In genomic region chr5:38621840-38622513, GRCh38 we compare ENCODE assay signal across 24 cellular contexts.
DNase-seq lines count a peak whose midpoint lies in the region; ATAC-seq, FAIRE-seq and TF ChIP-seq lines count a peak whose summit lies in the region.
"Had no signal": no experiment of that assay in that cellular context is flagged by ENCODE, and none has a peak within 500 bp of the region (broad histone marks: within the 10 kb centered on the region; RNA-seq: fewer than 3 reads in every experiment).

No MANE protein-coding gene starts in this region.

- H3K9me3 ChIP-seq in A673 (ENCODE audit: low read depth, low read length, poor library complexity, severe bottlenecking): peaks cover 20% of the 10 kb centered on the region
- no peaks in the 10 kb centered on the region for H3K9me3 ChIP-seq in K562 (replicated peaks; ENCODE audit: control insufficient read depth, insufficient read depth, low read depth, low read length)

- no peaks in the 10 kb centered on the region for H4K20me1 ChIP-seq in K562 (replicated peaks; ENCODE audit: control insufficient read depth, insufficient read depth, low read length)

- no peak overlapping the region for H3K27ac ChIP-seq in A673 (ENCODE audit: low read depth, low read length, poor library complexity, severe bottlenecking)
- H3K27ac ChIP-seq in K562 (ENCODE audit: extremely low read depth, low read depth, low read length): no peak overlapping the region
- H3K27ac ChIP-seq: A549, Peyer's patch had no signal

- H3K27me3 ChIP-seq in A673 (replicated peaks; ENCODE audit: insufficient read depth, low read depth, low read length, poor library complexity) (no peaks in the 10 kb centered on the region), K562 (ENCODE audit: control insufficient read depth in 2 of 2, insufficient read depth in 2 of 2, low read length in 2 of 2) (no peaks in the 10 kb centered on the region)
- H3K27me3 ChIP-seq: Peyer's patch had no signal

- POLR2A ChIA-PET in A673 (lab: Charles Lee; ENCODE audit: low non-redundant PET): interaction anchor here (0.6 kb wide), 1 partner anchor 25 kb away, joined by 5 read pairs; no protein-coding TSS in a partner anchor
- POLR2A ChIA-PET in K562 (lab: Yijun Ruan, JAX): interaction anchor here (0.8 to 1.7 kb wide), 4 partner anchors 9 to 20 kb away, joined by 3 to 8 read pairs (median 4); no protein-coding TSS in a partner anchor

- WGBS in K562 (ENCODE audit: insufficient coverage, low coverage, missing lambda C conversion rate): 7% methylated on average over 3 of the region's 3 CpGs

- TF ChIP-seq RAD21 in K562 (CRISPR knock-in tag; conservative IDR thresholded peaks at IDR 0.05 in 1 of 2, IDR thresholded peaks at IDR 0.05 in 1 of 2): no peak

- peak; percentile 48 for FAIRE-seq in K562 (lab: Jason Lieb, UNC)
- FAIRE-seq: A549, G401.6, GM12878 had no signal

- peak overlapping the region; percentile 65 for H3K27ac Mint-ChIP-seq in mesothelial cell of epicardium
- H3K27ac Mint-ChIP-seq: CD4-positive, alpha-beta memory T cell; GM23338; H9 had no signal

- in situ Hi-C loops in K562 (cut with MboI): no loop called here

- no peak for TF ChIP-seq POLR2A in K562 (conservative IDR thresholded peaks at IDR 0.05)

- H3K9ac ChIP-seq in K562 (ENCODE audit: insufficient read depth in 1 of 2, low read depth in 2 of 2, low read length in 2 of 2): no peak overlapping the region

- peaks cover 32% of the 10 kb centered on the region for H3K9me3 Mint-ChIP-seq in mesothelial cell of epicardium

- H3K4me1 ChIP-seq in A673 (ENCODE audit: insufficient read depth, low read length, poor library complexity, severe bottlenecking): peaks cover 18% of the 10 kb centered on the region
- no peaks in the 10 kb centered on the region; a peak in 1 of 5 replicates for H3K4me1 ChIP-seq in K562 (replicated peaks in 1 of 2; ENCODE audit: control insufficient read depth in 2 of 2, insufficient read depth in 2 of 2, low read length in 2 of 2)
- H3K4me1 ChIP-seq: A549, Peyer's patch had no signal

- H2AFZ ChIP-seq in K562 (ENCODE audit: low read depth, low read length): no peak overlapping the region
- H2AFZ ChIP-seq: GM23338 had no signal

- H3K4me2 ChIP-seq in K562 (ENCODE audit: insufficient read depth, low read length): no peak overlapping the region
- H3K4me2 ChIP-seq: A549, GM23338 had no signal

- H3K4me1 Mint-ChIP-seq in mesothelial cell of epicardium: peaks cover 25% of the 10 kb centered on the region
- H3K4me1 Mint-ChIP-seq: CD4-positive, alpha-beta memory T cell; GM23338; H9 had no signal

- no peak overlapping the region for H3K4me3 Mint-ChIP-seq in mesothelial cell of epicardium
- H3K4me3 Mint-ChIP-seq: CD4-positive, alpha-beta memory T cell; GM23338; H9 had no signal

- intact Hi-C loops in A673 (cut with micrococcal nuclease; ENCODE audit: unreplicated experiment): no loop called here
- intact Hi-C loops in K562 (cut with micrococcal nuclease): no loop called here

- H3K4me3 ChIP-seq in A673 (ENCODE audit: low read depth, low read length, poor library complexity, severe bottlenecking): no peak overlapping the region
- no peak overlapping the region for H3K4me3 ChIP-seq in K562
- H3K4me3 ChIP-seq: A549, GM12878, GM23338, Peyer's patch had no signal

- BruUV-seq in A673 (replicated peaks; lab: Mats Ljungman, UMichigan): no TSS peak
- no TSS peak for BruUV-seq in K562 (replicated peaks; lab: Mats Ljungman, UMichigan)

- DNase-seq in A673 (ENCODE audit: low spot score) (peak; percentile 24), NCI-H82 (lab: John Stamatoyannopoulos, UW) (peak; percentile 38), K562 (ENCODE audit: extremely low read depth in 1 of 4, low spot score in 3 of 4) (no peak), mesothelial cell of epicardium (ENCODE audit: low spot score in 2 of 2, unreplicated experiment in 2 of 2) (no peak), NCI-H2107 treated with DMSO at 0.1 percent for 48 hours (lab: John Stamatoyannopoulos, UW; ENCODE audit: unreplicated experiment) (no peak)
- DNase-seq: C1 segment of cervical spinal cord; CD4-positive, alpha-beta memory T cell; COR-L47; H9; KBM-7; NCI-H1105 treated with DMSO at 0.1 percent for 48 hours; NCI-H146; NCI-H1930; NCI-H2107; NCI-H446; NCI-H524 treated with DMSO at 0.1 percent for 48 hours; NCI-H774; Peyer's patch had no signal

- no peaks in the 10 kb centered on the region for H3K27me3 Mint-ChIP-seq in mesothelial cell of epicardium (ENCODE audit: low read depth)

- TF ChIP-seq CTCF in A673 (conservative IDR thresholded peaks at IDR 0.05; ENCODE audit: low read depth, low read length) (no peak), K562 (IDR thresholded peaks at IDR 0.05 in 2 of 3, conservative IDR thresholded peaks at IDR 0.05 in 1 of 3; ENCODE audit: insufficient read depth in 2 of 3, low read depth in 1 of 3, low read length in 3 of 3) (no peak), mesothelial cell of epicardium (IDR thresholded peaks at IDR 0.05; ENCODE audit: unreplicated experiment) (no peak)

- H3K36me3 ChIP-seq in A673 (ENCODE audit: insufficient read depth, low read length, poor library complexity, severe bottlenecking) (no peaks in the 10 kb centered on the region), K562 (ENCODE audit: control insufficient read depth, insufficient read depth, low read length) (no peaks in the 10 kb centered on the region)
- H3K36me3 ChIP-seq: Peyer's patch had no signal

- peaks cover 17% of the 10 kb centered on the region for H3K36me3 Mint-ChIP-seq in mesothelial cell of epicardium
- H3K36me3 Mint-ChIP-seq: CD4-positive, alpha-beta memory T cell had no signal

- CTCF ChIA-PET in A673 (lab: Charles Lee): no interaction called here
- CTCF ChIA-PET in K562 (lab: Yijun Ruan, JAX; ENCODE audit: low intra/inter-chr PET ratio): no interaction called here

- no peak for TF ChIP-seq EP300 in K562 (IDR thresholded peaks at IDR 0.05; ENCODE audit: low read length)

- H3K9me1 ChIP-seq in K562 (ENCODE audit: control insufficient read depth, insufficient read depth, low read length): no peaks in the 10 kb centered on the region

- H3K79me2 ChIP-seq in K562 (ENCODE audit: control insufficient read depth, insufficient read depth, low read length): no peaks in the 10 kb centered on the region

- ATAC-seq in K562 (no peak), HG02623 (IDR thresholded peaks at IDR 0.05; ENCODE audit: unreplicated experiment) (no peak), GM18519 (IDR thresholded peaks at IDR 0.05; ENCODE audit: low FRiP score, unreplicated experiment) (no peak)
- ATAC-seq: A549, GM12878, GM23338 had no signal

TF ChIP-seq in K562, 482 proteins besides CTCF, POLR2A, EP300 and RAD21 (continues in another document):
- TF ChIP-seq SRSF9 (IDR thresholded peaks at IDR 0.05; ENCODE audit: borderline replicate concordance, low read depth, low read length) (no peak), KLF10 (CRISPR knock-in tag; IDR thresholded peaks at IDR 0.05) (no peak), NCOA2 (IDR thresholded peaks at IDR 0.05; ENCODE audit: partially characterized antibody in 2 of 2) (no peak), TBL1XR1 (IDR thresholded peaks at IDR 0.05; ENCODE audit: low read length in 2 of 2) (no peak), NCOA6 (IDR thresholded peaks at IDR 0.05) (no peak), GATAD2A (IDR thresholded peaks at IDR 0.05) (no peak), ARID2 (IDR thresholded peaks at IDR 0.05) (no peak), HSF4 (CRISPR knock-in tag; IDR thresholded peaks at IDR 0.05; ENCODE audit: borderline replicate concordance) (no peak), TAF15 (IDR thresholded peaks at IDR 0.05; ENCODE audit: low read depth, low read length) (no peak), ZNF41 (CRISPR knock-in tag; conservative IDR thresholded peaks at IDR 0.05) (no peak), FOXJ2 (tag; IDR thresholded peaks at IDR 0.05) (no peak), DLX4 (CRISPR knock-in tag; IDR thresholded peaks at IDR 0.05) (no peak), YBX1 (IDR thresholded peaks at IDR 0.05) (no peak), ZNF354B (CRISPR knock-in tag; IDR thresholded peaks at IDR 0.05) (no peak), KLF1 (tag; IDR thresholded peaks at IDR 0.05) (no peak), NFXL1 (CRISPR knock-in tag; IDR thresholded peaks at IDR 0.05) (no peak), KAT7 (CRISPR knock-in tag; IDR thresholded peaks at IDR 0.05; ENCODE audit: borderline replicate concordance) (no peak), IRF2 (CRISPR knock-in tag; IDR thresholded peaks at IDR 0.05) (no peak)
- TF ChIP-seq, protein P1, sequence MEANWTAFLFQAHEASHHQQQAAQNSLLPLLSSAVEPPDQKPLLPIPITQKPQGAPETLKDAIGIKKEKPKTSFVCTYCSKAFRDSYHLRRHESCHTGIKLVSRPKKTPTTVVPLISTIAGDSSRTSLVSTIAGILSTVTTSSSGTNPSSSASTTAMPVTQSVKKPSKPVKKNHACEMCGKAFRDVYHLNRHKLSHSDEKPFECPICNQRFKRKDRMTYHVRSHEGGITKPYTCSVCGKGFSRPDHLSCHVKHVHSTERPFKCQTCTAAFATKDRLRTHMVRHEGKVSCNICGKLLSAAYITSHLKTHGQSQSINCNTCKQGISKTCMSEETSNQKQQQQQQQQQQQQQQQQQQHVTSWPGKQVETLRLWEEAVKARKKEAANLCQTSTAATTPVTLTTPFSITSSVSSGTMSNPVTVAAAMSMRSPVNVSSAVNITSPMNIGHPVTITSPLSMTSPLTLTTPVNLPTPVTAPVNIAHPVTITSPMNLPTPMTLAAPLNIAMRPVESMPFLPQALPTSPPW (CRISPR knock-in tag; IDR thresholded peaks at IDR 0.05): no peak

Comparison
In these comparisons a context has a peak if more than half of its experiments do, and no peak if none do; other contexts are left out.
1. DNase-seq: peak in A673 (single experiment) and NCI-H82 (single experiment); none in K562 (0 of 4), mesothelial cell of epicardium (0 of 2) and NCI-H2107 treated with DMSO at 0.1 percent for 48 hours (single experiment).